1 cellular context compared by ENCODE assay signal in the genomic region with DNA sequence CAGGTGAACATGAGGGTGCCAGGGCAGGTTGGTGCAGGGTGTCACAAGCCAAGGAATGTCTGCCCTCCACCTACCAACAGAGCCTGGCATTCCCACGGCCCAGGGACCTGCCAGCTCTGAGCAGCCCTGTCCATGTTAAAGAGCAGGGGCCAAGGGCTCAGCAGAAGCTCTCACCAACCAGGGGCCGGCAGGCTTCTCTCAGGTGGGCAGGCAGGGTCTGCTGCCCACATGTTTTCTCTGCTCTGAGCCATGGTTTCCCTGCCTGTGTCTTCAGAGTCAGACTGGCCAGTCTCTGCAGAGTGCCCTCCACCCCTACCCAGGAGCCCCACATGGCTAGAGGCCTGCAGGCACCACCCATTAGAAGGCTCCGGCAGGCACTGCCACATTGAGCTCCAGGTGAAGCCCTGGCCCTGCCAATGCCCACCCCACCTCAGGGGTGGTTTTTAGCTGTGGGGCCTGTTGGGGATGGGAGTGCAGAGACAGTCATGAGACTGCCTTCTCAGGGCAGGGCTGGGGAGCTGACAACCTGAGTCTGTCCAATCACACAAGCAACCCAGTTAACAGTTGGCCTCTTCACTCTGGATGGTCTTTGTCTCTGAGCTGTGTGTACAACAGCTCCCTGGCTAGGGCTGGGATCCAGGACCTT.
TF ChIP-seq lines count a peak whose summit lies in the region.

No MANE protein-coding gene starts in this region.

TF ChIP-seq in K562, 482 proteins besides CTCF, POLR2A, EP300 and RAD21 (continued from another document and continues in another):
- TF ChIP-seq, protein P1, sequence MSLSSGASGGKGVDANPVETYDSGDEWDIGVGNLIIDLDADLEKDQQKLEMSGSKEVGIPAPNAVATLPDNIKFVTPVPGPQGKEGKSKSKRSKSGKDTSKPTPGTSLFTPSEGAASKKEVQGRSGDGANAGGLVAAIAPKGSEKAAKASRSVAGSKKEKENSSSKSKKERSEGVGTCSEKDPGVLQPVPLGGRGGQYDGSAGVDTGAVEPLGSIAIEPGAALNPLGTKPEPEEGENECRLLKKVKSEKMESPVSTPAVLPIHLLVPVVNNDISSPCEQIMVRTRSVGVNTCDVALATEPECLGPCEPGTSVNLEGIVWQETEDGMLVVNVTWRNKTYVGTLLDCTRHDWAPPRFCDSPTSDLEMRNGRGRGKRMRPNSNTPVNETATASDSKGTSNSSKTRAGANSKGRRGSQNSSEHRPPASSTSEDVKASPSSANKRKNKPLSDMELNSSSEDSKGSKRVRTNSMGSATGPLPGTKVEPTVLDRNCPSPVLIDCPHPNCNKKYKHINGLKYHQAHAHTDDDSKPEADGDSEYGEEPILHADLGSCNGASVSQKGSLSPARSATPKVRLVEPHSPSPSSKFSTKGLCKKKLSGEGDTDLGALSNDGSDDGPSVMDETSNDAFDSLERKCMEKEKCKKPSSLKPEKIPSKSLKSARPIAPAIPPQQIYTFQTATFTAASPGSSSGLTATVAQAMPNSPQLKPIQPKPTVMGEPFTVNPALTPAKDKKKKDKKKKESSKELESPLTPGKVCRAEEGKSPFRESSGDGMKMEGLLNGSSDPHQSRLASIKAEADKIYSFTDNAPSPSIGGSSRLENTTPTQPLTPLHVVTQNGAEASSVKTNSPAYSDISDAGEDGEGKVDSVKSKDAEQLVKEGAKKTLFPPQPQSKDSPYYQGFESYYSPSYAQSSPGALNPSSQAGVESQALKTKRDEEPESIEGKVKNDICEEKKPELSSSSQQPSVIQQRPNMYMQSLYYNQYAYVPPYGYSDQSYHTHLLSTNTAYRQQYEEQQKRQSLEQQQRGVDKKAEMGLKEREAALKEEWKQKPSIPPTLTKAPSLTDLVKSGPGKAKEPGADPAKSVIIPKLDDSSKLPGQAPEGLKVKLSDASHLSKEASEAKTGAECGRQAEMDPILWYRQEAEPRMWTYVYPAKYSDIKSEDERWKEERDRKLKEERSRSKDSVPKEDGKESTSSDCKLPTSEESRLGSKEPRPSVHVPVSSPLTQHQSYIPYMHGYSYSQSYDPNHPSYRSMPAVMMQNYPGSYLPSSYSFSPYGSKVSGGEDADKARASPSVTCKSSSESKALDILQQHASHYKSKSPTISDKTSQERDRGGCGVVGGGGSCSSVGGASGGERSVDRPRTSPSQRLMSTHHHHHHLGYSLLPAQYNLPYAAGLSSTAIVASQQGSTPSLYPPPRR (CRISPR knock-in tag; IDR thresholded peaks at IDR 0.05; ENCODE audit: borderline replicate concordance) = no peak
- TF ChIP-seq ETV5 (CRISPR knock-in tag; IDR thresholded peaks at IDR 0.05; ENCODE audit: low read depth) = no peak
- TF ChIP-seq HNRNPH1 (optimal IDR thresholded peaks at IDR 0.05; ENCODE audit: low read depth, low read length) = no peak
- peak; percentile 24; the same call in 1 of the 2 replicates for TF ChIP-seq ZNF707 (CRISPR knock-in tag; conservative IDR thresholded peaks at IDR 0.05)
- TF ChIP-seq ZKSCAN3 (CRISPR knock-in tag; IDR thresholded peaks at IDR 0.05) = 0 out of 2 replicates have a peak, but pooled peaks have one; percentile 38
- peak; percentile 89 for TF ChIP-seq DMBX1 (CRISPR knock-in tag; IDR thresholded peaks at IDR 0.05; ENCODE audit: borderline replicate concordance)
- TF ChIP-seq, protein P2, sequence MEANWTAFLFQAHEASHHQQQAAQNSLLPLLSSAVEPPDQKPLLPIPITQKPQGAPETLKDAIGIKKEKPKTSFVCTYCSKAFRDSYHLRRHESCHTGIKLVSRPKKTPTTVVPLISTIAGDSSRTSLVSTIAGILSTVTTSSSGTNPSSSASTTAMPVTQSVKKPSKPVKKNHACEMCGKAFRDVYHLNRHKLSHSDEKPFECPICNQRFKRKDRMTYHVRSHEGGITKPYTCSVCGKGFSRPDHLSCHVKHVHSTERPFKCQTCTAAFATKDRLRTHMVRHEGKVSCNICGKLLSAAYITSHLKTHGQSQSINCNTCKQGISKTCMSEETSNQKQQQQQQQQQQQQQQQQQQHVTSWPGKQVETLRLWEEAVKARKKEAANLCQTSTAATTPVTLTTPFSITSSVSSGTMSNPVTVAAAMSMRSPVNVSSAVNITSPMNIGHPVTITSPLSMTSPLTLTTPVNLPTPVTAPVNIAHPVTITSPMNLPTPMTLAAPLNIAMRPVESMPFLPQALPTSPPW (CRISPR knock-in tag; IDR thresholded peaks at IDR 0.05) = peak; percentile 5; the same call in 1 of the 2 replicates
- TF ChIP-seq JUN (IDR thresholded peaks at IDR 0.05; ENCODE audit: borderline replicate concordance, low read depth, low read length) = no peak
- TF ChIP-seq JUN (CRISPR knock-in tag; IDR thresholded peaks at IDR 0.05; ENCODE audit: borderline replicate concordance) = no peak
- no peak for TF ChIP-seq POLR2AphosphoS2 (IDR thresholded peaks at IDR 0.05; ENCODE audit: low read length)
- TF ChIP-seq ZNF586 (CRISPR knock-in tag; conservative IDR thresholded peaks at IDR 0.05) = 0 out of 2 replicates have a peak, but pooled peaks have one; percentile 4
- no peak for TF ChIP-seq NFYB (IDR thresholded peaks at IDR 0.05; ENCODE audit: extremely low read depth, insufficient read length)
- TF ChIP-seq DACH1 (IDR thresholded peaks at IDR 0.05; ENCODE audit: partially characterized antibody) = no peak
- no peak for TF ChIP-seq ZNF830 (CRISPR knock-in tag; IDR thresholded peaks at IDR 0.05)
- no peak for TF ChIP-seq TBP (optimal IDR thresholded peaks at IDR 0.05; ENCODE audit: low read depth, low read length)
- TF ChIP-seq NR4A1 (CRISPR knock-in tag; IDR thresholded peaks at IDR 0.05) = peak; percentile 13; the same call in 1 of the 2 replicates
- TF ChIP-seq NR4A1 (tag; IDR thresholded peaks at IDR 0.05) = peak; percentile 92
- TF ChIP-seq ZNF212 (CRISPR knock-in tag; IDR thresholded peaks at IDR 0.05) = no peak
- TF ChIP-seq, protein P3, sequence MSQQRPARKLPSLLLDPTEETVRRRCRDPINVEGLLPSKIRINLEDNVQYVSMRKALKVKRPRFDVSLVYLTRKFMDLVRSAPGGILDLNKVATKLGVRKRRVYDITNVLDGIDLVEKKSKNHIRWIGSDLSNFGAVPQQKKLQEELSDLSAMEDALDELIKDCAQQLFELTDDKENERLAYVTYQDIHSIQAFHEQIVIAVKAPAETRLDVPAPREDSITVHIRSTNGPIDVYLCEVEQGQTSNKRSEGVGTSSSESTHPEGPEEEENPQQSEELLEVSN (IDR thresholded peaks at IDR 0.05; ENCODE audit: borderline replicate concordance in 1 of 2, extremely low read depth in 1 of 2, insufficient read depth in 1 of 2, insufficient read length in 1 of 2, low read depth in 1 of 2, low read length in 1 of 2, poor library complexity in 1 of 2, severe bottlenecking in 1 of 2) = no peak
- TF ChIP-seq, protein P4, sequence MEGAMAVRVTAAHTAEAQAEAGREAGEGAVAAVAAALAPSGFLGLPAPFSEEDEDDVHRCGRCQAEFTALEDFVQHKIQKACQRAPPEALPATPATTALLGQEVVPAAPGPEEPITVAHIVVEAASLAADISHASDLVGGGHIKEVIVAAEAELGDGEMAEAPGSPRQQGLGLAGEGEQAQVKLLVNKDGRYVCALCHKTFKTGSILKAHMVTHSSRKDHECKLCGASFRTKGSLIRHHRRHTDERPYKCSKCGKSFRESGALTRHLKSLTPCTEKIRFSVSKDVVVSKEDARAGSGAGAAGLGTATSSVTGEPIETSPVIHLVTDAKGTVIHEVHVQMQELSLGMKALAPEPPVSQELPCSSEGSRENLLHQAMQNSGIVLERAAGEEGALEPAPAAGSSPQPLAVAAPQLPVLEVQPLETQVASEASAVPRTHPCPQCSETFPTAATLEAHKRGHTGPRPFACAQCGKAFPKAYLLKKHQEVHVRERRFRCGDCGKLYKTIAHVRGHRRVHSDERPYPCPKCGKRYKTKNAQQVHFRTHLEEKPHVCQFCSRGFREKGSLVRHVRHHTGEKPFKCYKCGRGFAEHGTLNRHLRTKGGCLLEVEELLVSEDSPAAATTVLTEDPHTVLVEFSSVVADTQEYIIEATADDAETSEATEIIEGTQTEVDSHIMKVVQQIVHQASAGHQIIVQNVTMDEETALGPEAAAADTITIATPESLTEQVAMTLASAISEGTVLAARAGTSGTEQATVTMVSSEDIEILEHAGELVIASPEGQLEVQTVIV (CRISPR knock-in tag; IDR thresholded peaks at IDR 0.05; ENCODE audit: borderline replicate concordance) = no peak
- no peak for TF ChIP-seq ZKSCAN8 (CRISPR knock-in tag; IDR thresholded peaks at IDR 0.05)
- TF ChIP-seq GATAD2B (IDR thresholded peaks at IDR 0.05; ENCODE audit: borderline replicate concordance) = no peak
- no peak for TF ChIP-seq TEAD1 (CRISPR knock-in tag; IDR thresholded peaks at IDR 0.05)
- TF ChIP-seq, protein P5, sequence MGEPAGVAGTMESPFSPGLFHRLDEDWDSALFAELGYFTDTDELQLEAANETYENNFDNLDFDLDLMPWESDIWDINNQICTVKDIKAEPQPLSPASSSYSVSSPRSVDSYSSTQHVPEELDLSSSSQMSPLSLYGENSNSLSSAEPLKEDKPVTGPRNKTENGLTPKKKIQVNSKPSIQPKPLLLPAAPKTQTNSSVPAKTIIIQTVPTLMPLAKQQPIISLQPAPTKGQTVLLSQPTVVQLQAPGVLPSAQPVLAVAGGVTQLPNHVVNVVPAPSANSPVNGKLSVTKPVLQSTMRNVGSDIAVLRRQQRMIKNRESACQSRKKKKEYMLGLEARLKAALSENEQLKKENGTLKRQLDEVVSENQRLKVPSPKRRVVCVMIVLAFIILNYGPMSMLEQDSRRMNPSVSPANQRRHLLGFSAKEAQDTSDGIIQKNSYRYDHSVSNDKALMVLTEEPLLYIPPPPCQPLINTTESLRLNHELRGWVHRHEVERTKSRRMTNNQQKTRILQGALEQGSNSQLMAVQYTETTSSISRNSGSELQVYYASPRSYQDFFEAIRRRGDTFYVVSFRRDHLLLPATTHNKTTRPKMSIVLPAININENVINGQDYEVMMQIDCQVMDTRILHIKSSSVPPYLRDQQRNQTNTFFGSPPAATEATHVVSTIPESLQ (CRISPR knock-in tag; IDR thresholded peaks at IDR 0.05) = no peak
- no peak for TF ChIP-seq BACH1 (tag; IDR thresholded peaks at IDR 0.05)
- no peak for TF ChIP-seq MAFK (IDR thresholded peaks at IDR 0.05; ENCODE audit: low read length)
- no peak for TF ChIP-seq SP1 (CRISPR knock-in tag; IDR thresholded peaks at IDR 0.05)
- TF ChIP-seq CBX1 (IDR thresholded peaks at IDR 0.05; ENCODE audit: low read depth) = 0 out of 2 replicates have a peak, but pooled peaks have one; percentile 25
- TF ChIP-seq ZEB2 (IDR thresholded peaks at IDR 0.05) = no peak
- TF ChIP-seq ERF (CRISPR knock-in tag; IDR thresholded peaks at IDR 0.05) = no peak; the same call in 1 of the 2 replicates
- TF ChIP-seq MYC (IDR thresholded peaks at IDR 0.05; ENCODE audit: low read depth, low read length) = 0 out of 2 replicates have a peak, but pooled peaks have one; percentile 8
- TF ChIP-seq MYC (CRISPR knock-in tag; IDR thresholded peaks at IDR 0.05; ENCODE audit: borderline replicate concordance, low read depth) = peak; percentile 56; the same call in 1 of the 2 replicates
- TF ChIP-seq, protein P6, sequence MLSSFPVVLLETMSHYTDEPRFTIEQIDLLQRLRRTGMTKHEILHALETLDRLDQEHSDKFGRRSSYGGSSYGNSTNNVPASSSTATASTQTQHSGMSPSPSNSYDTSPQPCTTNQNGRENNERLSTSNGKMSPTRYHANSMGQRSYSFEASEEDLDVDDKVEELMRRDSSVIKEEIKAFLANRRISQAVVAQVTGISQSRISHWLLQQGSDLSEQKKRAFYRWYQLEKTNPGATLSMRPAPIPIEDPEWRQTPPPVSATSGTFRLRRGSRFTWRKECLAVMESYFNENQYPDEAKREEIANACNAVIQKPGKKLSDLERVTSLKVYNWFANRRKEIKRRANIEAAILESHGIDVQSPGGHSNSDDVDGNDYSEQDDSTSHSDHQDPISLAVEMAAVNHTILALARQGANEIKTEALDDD (IDR thresholded peaks at IDR 0.05) = no peak
- TF ChIP-seq SNRNP70 (optimal IDR thresholded peaks at IDR 0.05; ENCODE audit: low read depth, low read length) = no peak
- peak; percentile 59 for TF ChIP-seq POLR2G (IDR thresholded peaks at IDR 0.05; ENCODE audit: low read depth, low read length)
- TF ChIP-seq MAZ (CRISPR knock-in tag; conservative IDR thresholded peaks at IDR 0.05 in 1 of 2, IDR thresholded peaks at IDR 0.05 in 1 of 2) = peak in 1 of 2 experiments; percentile 59; a peak in 2 of 4 replicates
- peak; percentile 31; the same call in 1 of the 2 replicates for TF ChIP-seq ZNF644 (tag; IDR thresholded peaks at IDR 0.05; ENCODE audit: low read depth)
- no peak for TF ChIP-seq OTX1 (CRISPR knock-in tag; IDR thresholded peaks at IDR 0.05)
- TF ChIP-seq KLF16 (IDR thresholded peaks at IDR 0.05) = no peak
- TF ChIP-seq FIP1L1 (IDR thresholded peaks at IDR 0.05; ENCODE audit: low read depth, low read length, poor library complexity, severe bottlenecking) = no peak
- 0 out of 2 replicates have a peak, but pooled peaks have one; percentile 31 for TF ChIP-seq MEF2D (tag; conservative IDR thresholded peaks at IDR 0.05; ENCODE audit: low read depth)
- TF ChIP-seq ZNF431 (CRISPR knock-in tag; IDR thresholded peaks at IDR 0.05) = no peak
- no peak for TF ChIP-seq LARP7 (IDR thresholded peaks at IDR 0.05)
- TF ChIP-seq, protein P7, sequence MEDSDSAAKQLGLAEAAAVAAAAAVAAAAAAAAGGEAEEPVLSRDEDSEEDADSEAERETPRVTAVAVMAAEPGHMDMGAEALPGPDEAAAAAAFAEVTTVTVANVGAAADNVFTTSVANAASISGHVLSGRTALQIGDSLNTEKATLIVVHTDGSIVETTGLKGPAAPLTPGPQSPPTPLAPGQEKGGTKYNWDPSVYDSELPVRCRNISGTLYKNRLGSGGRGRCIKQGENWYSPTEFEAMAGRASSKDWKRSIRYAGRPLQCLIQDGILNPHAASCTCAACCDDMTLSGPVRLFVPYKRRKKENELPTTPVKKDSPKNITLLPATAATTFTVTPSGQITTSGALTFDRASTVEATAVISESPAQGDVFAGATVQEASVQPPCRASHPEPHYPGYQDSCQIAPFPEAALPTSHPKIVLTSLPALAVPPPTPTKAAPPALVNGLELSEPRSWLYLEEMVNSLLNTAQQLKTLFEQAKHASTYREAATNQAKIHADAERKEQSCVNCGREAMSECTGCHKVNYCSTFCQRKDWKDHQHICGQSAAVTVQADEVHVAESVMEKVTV (CRISPR knock-in tag; IDR thresholded peaks at IDR 0.05) = no peak
- TF ChIP-seq, protein P8, sequence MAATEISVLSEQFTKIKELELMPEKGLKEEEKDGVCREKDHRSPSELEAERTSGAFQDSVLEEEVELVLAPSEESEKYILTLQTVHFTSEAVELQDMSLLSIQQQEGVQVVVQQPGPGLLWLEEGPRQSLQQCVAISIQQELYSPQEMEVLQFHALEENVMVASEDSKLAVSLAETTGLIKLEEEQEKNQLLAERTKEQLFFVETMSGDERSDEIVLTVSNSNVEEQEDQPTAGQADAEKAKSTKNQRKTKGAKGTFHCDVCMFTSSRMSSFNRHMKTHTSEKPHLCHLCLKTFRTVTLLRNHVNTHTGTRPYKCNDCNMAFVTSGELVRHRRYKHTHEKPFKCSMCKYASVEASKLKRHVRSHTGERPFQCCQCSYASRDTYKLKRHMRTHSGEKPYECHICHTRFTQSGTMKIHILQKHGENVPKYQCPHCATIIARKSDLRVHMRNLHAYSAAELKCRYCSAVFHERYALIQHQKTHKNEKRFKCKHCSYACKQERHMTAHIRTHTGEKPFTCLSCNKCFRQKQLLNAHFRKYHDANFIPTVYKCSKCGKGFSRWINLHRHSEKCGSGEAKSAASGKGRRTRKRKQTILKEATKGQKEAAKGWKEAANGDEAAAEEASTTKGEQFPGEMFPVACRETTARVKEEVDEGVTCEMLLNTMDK (IDR thresholded peaks at IDR 0.05; ENCODE audit: borderline replicate concordance, insufficient read depth, low read depth, low read length, poor library complexity, severe bottlenecking) = no peak
- TF ChIP-seq MEIS2 (IDR thresholded peaks at IDR 0.05; ENCODE audit: partially characterized antibody) = no peak
